ENCODE assay signal across 8 cellular contexts in genomic region chr3:141875374-141875892, GRCh38. TPM values are rescaled to one million over a fixed set of nuclear protein-coding genes. Genes with fewer than 3 reads are reported as not detected.
DNase-seq lines count a peak whose midpoint lies in the region; ATAC-seq and TF ChIP-seq lines count a peak whose summit lies in the region.

No MANE protein-coding gene starts in this region.

- H3K27ac Mint-ChIP-seq in naive B cell, result peak overlapping the region; percentile 82 to 98 (median 96)
- H3K27ac Mint-ChIP-seq in stimulated activated memory B cell treated with anti-CD40 and anti-IgM and Interleukin-4, amounts not matched to agents 10 μg/mL and 1 μg/mL and 100 μg/mL, for 72 hours, result peak overlapping the region; percentile 73

- ATAC-seq in GM21825 (IDR thresholded peaks at IDR 0.05; ENCODE audit: unreplicated experiment), result peak; percentile 53
- peak; percentile 57 to 58 for ATAC-seq in naive B cell (ENCODE audit: low read depth in 2 of 2)
- ATAC-seq in stimulated activated memory B cell treated with anti-CD40 and anti-IgM and Interleukin-4, amounts not matched to agents 10 μg/mL and 1 μg/mL and 100 μg/mL, for 72 hours, result peak; percentile 81

- no peaks in the 10 kb centered on the region for H3K36me3 Mint-ChIP-seq in naive B cell
- H3K36me3 Mint-ChIP-seq in stimulated activated memory B cell treated with anti-CD40 and anti-IgM and Interleukin-4, amounts not matched to agents 10 μg/mL and 1 μg/mL and 100 μg/mL, for 72 hours, result no peaks in the 10 kb centered on the region

- peak; percentile 88 for TF ChIP-seq CTCF in LNCAP (IDR thresholded peaks at IDR 0.05)

- no peaks in the 10 kb centered on the region for H3K9me3 Mint-ChIP-seq in naive B cell
- no peaks in the 10 kb centered on the region for H3K9me3 Mint-ChIP-seq in stimulated activated memory B cell treated with anti-CD40 and anti-IgM and Interleukin-4, amounts not matched to agents 10 μg/mL and 1 μg/mL and 100 μg/mL, for 72 hours

- no peaks in the 10 kb centered on the region for H3K27me3 Mint-ChIP-seq in naive B cell
- H3K27me3 Mint-ChIP-seq in stimulated activated memory B cell treated with anti-CD40 and anti-IgM and Interleukin-4, amounts not matched to agents 10 μg/mL and 1 μg/mL and 100 μg/mL, for 72 hours, result no peaks in the 10 kb centered on the region

- H3K4me3 Mint-ChIP-seq in naive B cell, result peak overlapping the region; percentile 81 to 98 (median 93)
- peak overlapping the region; percentile 97 for H3K4me3 Mint-ChIP-seq in stimulated activated memory B cell treated with anti-CD40 and anti-IgM and Interleukin-4, amounts not matched to agents 10 μg/mL and 1 μg/mL and 100 μg/mL, for 72 hours

- peak; percentile 67 for DNase-seq in DMS 273 treated with DMSO at 0.1 percent for 48 hours (lab: John Stamatoyannopoulos, UW)
- peak; percentile 89 for DNase-seq in RPMI8226
- peak; percentile 65 to 69 for DNase-seq in activated T-helper 1 cell treated with anti-CD3 and anti-CD28 coated beads, Interleukin-2, amount 50 U/mL, for 16 hours (ENCODE audit: low read depth in 1 of 2, low spot score in 1 of 2)
- peak; percentile 70 for DNase-seq in fibroblast of gingiva (ENCODE audit: low read depth)
- peak; percentile 76 for DNase-seq in naive B cell

- peaks cover 13 to 21% (median 20%) of the 10 kb centered on the region in 3 donors for H3K4me1 Mint-ChIP-seq in naive B cell
- peaks cover 31% of the 10 kb centered on the region for H3K4me1 Mint-ChIP-seq in stimulated activated memory B cell treated with anti-CD40 and anti-IgM and Interleukin-4, amounts not matched to agents 10 μg/mL and 1 μg/mL and 100 μg/mL, for 72 hours

RNA-seq across cellular contexts. Expression of gene ATP1B3, which starts 1.0 kb away (rescaled TPM):
- polyA plus RNA-seq in naive B cell (ENCODE audit: low read depth in 6 of 6), result 10 to 100 TPM; 55.9 to 86.4 (median 64.3) TPM

Comparison
In these comparisons a context has a peak if more than half of its experiments do, and no peak if none do; other contexts are left out.
1. Peak in every context shown above with its lines: DNase-seq and ATAC-seq.